16 cellular contexts compared by ENCODE assay signal in the genomic region with DNA sequence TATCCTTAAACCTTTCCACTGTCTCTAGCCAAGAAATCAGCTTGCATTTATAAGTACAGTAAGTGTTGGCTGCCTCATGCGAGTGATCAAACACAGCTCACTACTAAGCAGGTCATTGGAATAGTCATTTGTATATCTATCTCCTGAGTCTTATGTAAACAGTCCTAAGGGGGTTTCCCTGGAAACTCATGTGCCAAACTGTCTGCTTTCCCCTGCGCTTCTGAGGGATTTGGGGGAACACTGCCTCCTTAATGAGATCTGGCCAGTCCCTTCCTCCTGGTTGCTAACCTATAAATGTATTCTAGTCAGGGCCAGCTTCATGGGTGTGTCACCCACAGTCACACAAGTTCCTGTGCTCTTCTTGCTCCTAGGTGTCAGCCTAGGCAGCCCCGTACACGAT.
A peak's percentile ranks its signal among the peaks of the same experiment; 100 is the strongest.
DNase-seq lines count a peak whose midpoint lies in the region; ATAC-seq, FAIRE-seq and TF ChIP-seq lines count a peak whose summit lies in the region.
"Had no signal": no experiment of that assay in that cellular context is flagged by ENCODE, and none has a peak within 500 bp of the region (broad histone marks: within the 10 kb centered on the region; RNA-seq: fewer than 3 reads in every experiment).

No MANE protein-coding gene starts in this region.

- no peaks in the 10 kb centered on the region for H3K36me3 ChIP-seq in neural cell (ENCODE audit: insufficient read depth, low read length)
- H3K36me3 ChIP-seq: thoracic aorta had no signal

- H3K4me3 ChIP-seq in neural cell (ENCODE audit: low read length): no peak overlapping the region
- H3K4me3 ChIP-seq: thoracic aorta had no signal

- peak overlapping the region; percentile 18 for H3K27ac ChIP-seq in epithelial cell of prostate
- H3K27ac ChIP-seq in neural cell (ENCODE audit: low read length): peak overlapping the region; percentile 16
- H3K27ac ChIP-seq: RWPE1, thoracic aorta had no signal

- H3K79me2 ChIP-seq in neural cell (replicated peaks; ENCODE audit: insufficient read depth, low read length): no peaks in the 10 kb centered on the region

- in situ Hi-C loops in Caki2 (cut with HindIII; ENCODE audit: low pct_unique_long_range_greater_than_20kb, low sequenced_read_pairs): no loop called here

- no peak for TF ChIP-seq EP300 in neural cell (conservative IDR thresholded peaks at IDR 0.05; ENCODE audit: poor library complexity, severe bottlenecking)

- no peaks in the 10 kb centered on the region for H3K9me2 ChIP-seq in neural cell (ENCODE audit: insufficient read depth, low read length)

- H3K9ac ChIP-seq in neural cell (ENCODE audit: low read length): no peak overlapping the region

- no peaks in the 10 kb centered on the region for H3K27me3 ChIP-seq in neural cell (ENCODE audit: insufficient read depth, low read depth, low read length)

- H3K9me3 ChIP-seq in neural cell (ENCODE audit: low read length): no peaks in the 10 kb centered on the region
- H3K9me3 ChIP-seq: thoracic aorta had no signal

- H2AFZ ChIP-seq in neural cell (ENCODE audit: low read depth, low read length): no peak overlapping the region

- DNase-seq in Caki2 (ENCODE audit: low read depth): peak; percentile 30
- DNase-seq in M059J (ENCODE audit: low read depth): peak; percentile 91
- no peak for DNase-seq in epithelial cell of prostate (ENCODE audit: low read depth, low spot score)
- DNase-seq in HTR-8/SVneo (ENCODE audit: insufficient read length, low spot score): no peak
- DNase-seq in NCI-H146 (lab: John Stamatoyannopoulos, UW): no peak
- DNase-seq: activated CD4-positive, alpha-beta T cell treated with anti-CD3 and anti-CD28 coated beads, Interleukin-2, amount 10 ng/mL, durations not matched to agents 24 days and 14 days; activated T-cell treated with anti-CD3 and anti-CD28 coated beads, Interleukin-2, amount 50 U/mL, for 24 hours; DMS79; NCI-H2227 treated with DMSO at 0.1 percent for 48 hours; occipital lobe had no signal

- no peak overlapping the region for H3K4me2 ChIP-seq in neural cell (ENCODE audit: low read length)

- no peak for FAIRE-seq in HTR-8/SVneo (lab: Jason Lieb, UNC)

- no peaks in the 10 kb centered on the region for H4K20me1 ChIP-seq in neural cell (ENCODE audit: insufficient read depth)

- ATAC-seq in HG02973 (IDR thresholded peaks at IDR 0.05; ENCODE audit: unreplicated experiment): no peak
- no peak for ATAC-seq in HG02798 (IDR thresholded peaks at IDR 0.05; ENCODE audit: poor library complexity, unreplicated experiment)
- ATAC-seq: esophagus mucosa had no signal

- TF ChIP-seq RAD21 in neural cell (conservative IDR thresholded peaks at IDR 0.05): no peak

- no peak for TF ChIP-seq CTCF in neural cell (IDR thresholded peaks at IDR 0.05; ENCODE audit: poor library complexity, severe bottlenecking)

- H3F3A ChIP-seq in neural cell (ENCODE audit: insufficient read depth, low read length, poor library complexity, severe bottlenecking): no peaks in the 10 kb centered on the region

TF ChIP-seq in neural cell, 6 proteins besides CTCF, POLR2A, EP300 and RAD21:
- no peak for TF ChIP-seq POLR2AphosphoS5 (IDR thresholded peaks at IDR 0.05)
- TF ChIP-seq, protein P1, sequence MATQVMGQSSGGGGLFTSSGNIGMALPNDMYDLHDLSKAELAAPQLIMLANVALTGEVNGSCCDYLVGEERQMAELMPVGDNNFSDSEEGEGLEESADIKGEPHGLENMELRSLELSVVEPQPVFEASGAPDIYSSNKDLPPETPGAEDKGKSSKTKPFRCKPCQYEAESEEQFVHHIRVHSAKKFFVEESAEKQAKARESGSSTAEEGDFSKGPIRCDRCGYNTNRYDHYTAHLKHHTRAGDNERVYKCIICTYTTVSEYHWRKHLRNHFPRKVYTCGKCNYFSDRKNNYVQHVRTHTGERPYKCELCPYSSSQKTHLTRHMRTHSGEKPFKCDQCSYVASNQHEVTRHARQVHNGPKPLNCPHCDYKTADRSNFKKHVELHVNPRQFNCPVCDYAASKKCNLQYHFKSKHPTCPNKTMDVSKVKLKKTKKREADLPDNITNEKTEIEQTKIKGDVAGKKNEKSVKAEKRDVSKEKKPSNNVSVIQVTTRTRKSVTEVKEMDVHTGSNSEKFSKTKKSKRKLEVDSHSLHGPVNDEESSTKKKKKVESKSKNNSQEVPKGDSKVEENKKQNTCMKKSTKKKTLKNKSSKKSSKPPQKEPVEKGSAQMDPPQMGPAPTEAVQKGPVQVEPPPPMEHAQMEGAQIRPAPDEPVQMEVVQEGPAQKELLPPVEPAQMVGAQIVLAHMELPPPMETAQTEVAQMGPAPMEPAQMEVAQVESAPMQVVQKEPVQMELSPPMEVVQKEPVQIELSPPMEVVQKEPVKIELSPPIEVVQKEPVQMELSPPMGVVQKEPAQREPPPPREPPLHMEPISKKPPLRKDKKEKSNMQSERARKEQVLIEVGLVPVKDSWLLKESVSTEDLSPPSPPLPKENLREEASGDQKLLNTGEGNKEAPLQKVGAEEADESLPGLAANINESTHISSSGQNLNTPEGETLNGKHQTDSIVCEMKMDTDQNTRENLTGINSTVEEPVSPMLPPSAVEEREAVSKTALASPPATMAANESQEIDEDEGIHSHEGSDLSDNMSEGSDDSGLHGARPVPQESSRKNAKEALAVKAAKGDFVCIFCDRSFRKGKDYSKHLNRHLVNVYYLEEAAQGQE (IDR thresholded peaks at IDR 0.05; ENCODE audit: borderline replicate concordance): no peak
- TF ChIP-seq EZH2 (IDR thresholded peaks at IDR 0.05; ENCODE audit: borderline replicate concordance, insufficient read depth, low read length, poor library complexity, severe bottlenecking): no peak
- no peak for TF ChIP-seq TAF1 (IDR thresholded peaks at IDR 0.05; ENCODE audit: low read depth)
- TF ChIP-seq MXI1 (conservative IDR thresholded peaks at IDR 0.05; ENCODE audit: poor library complexity, severe bottlenecking): no peak
- TF ChIP-seq SMC3 (conservative IDR thresholded peaks at IDR 0.05; ENCODE audit: poor library complexity): no peak

Comparison
In these comparisons a context has a peak if more than half of its experiments do, and no peak if none do; other contexts are left out.
1. DNase-seq: peak in Caki2 (single experiment) and M059J (single experiment); none in epithelial cell of prostate (single experiment), HTR-8/SVneo (single experiment) and NCI-H146 (single experiment).